8 cellular contexts compared by ENCODE assay signal in the genomic region with DNA sequence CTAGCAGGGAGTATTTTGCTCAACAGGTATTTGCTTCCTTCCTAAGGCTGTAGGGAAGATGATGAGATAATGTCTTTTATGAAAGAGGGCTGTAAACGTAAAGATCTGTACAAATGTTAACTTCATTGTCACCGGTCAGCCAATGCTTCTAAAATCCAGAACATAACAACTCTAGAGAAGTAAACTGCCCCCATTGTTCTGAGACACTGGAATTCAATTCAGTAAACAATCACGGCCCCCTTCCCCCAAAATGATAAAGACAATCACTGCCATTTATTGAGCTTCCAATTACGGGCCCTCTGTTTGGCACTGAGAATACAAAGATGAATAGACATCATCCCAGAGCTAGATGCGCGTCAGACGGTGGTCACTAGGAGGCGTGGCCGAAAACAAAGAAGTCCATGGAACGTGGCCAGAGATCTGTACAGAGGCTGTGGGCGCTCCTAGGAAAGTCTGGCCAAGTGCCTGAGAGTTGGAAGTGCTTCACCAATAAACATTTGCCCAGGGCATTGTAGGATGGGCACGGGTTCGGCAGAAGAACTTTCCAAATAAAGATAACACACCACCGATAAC. TPM values are rescaled to one million over a fixed set of nuclear protein-coding genes. Genes with fewer than 3 reads are reported as not detected.
A peak's percentile ranks its signal among the peaks of the same experiment; 100 is the strongest.
DNase-seq lines count a peak whose midpoint lies in the region; ATAC-seq and TF ChIP-seq lines count a peak whose summit lies in the region.

No MANE protein-coding gene starts in this region.

- H3K9me3 Mint-ChIP-seq in WTC11 (no peaks in the 10 kb centered on the region), mesothelial cell of epicardium (no peaks in the 10 kb centered on the region)

- H3K36me3 ChIP-seq in DOHH2 (ENCODE audit: control insufficient read depth, low read length) = peaks cover 76% of the 10 kb centered on the region

- TF ChIP-seq CTCF in DOHH2 (IDR thresholded peaks at IDR 0.05; ENCODE audit: low read depth, low read length, poor library complexity, severe bottlenecking) = peak; percentile 18
- TF ChIP-seq CTCF in HFF-Myc (IDR thresholded peaks at IDR 0.05; ENCODE audit: low read depth, low read length, missing control alignments) = no peak
- TF ChIP-seq CTCF in WTC11 (IDR thresholded peaks at IDR 0.05) = no peak
- no peak for TF ChIP-seq CTCF in epithelial cell of esophagus (IDR thresholded peaks at IDR 0.05; ENCODE audit: insufficient read depth, low read depth, low read length, missing control alignments)
- TF ChIP-seq CTCF in mesothelial cell of epicardium (IDR thresholded peaks at IDR 0.05; ENCODE audit: unreplicated experiment) = peak; percentile 38

- no peaks in the 10 kb centered on the region for H3K27me3 ChIP-seq in DOHH2 (ENCODE audit: control insufficient read depth, low read length)

- POLR2A ChIA-PET in WTC11 (lab: Charles Lee) = interaction anchor here (0.7 to 1.9 kb wide), 3 partner anchors 10 to 37 kb away, joined by 3 to 5 read pairs (median 4); no protein-coding TSS in a partner anchor

- peak overlapping the region; percentile 74 for H3K4me2 ChIP-seq in DOHH2 (ENCODE audit: low read length)

- peak; percentile 73 for DNase-seq in HFF-Myc (ENCODE audit: extremely low read depth, low read depth)
- DNase-seq in NCI-H2029 (lab: John Stamatoyannopoulos, UW) = peak; percentile 85
- peak; percentile 35 for DNase-seq in WTC11 (ENCODE audit: low spot score)
- peak; percentile 81 for DNase-seq in epithelial cell of esophagus (ENCODE audit: low read depth)
- peak in 1 of 2 experiments; percentile 75 for DNase-seq in mesothelial cell of epicardium (ENCODE audit: low spot score in 2 of 2, unreplicated experiment in 2 of 2)
- peak in 47 of 49 donors; percentile 41 to 94 (median 79) for DNase-seq in substantia nigra (lab: John Stamatoyannopoulos, UW)
- no peak for DNase-seq in NCI-H187 treated with DMSO at 0.1 percent for 48 hours (lab: John Stamatoyannopoulos, UW)

- peak overlapping the region; percentile 94 for H3K4me3 Mint-ChIP-seq in WTC11
- peak overlapping the region; percentile 90 for H3K4me3 Mint-ChIP-seq in mesothelial cell of epicardium

- H3K79me2 ChIP-seq in DOHH2 (ENCODE audit: control insufficient read depth, low read length) = peaks cover 75% of the 10 kb centered on the region

- no peaks in the 10 kb centered on the region for H3K9me2 ChIP-seq in DOHH2 (replicated peaks; ENCODE audit: control insufficient read depth, low read length)

- H3K27ac Mint-ChIP-seq in WTC11 (peak overlapping the region; percentile 100), mesothelial cell of epicardium (peak overlapping the region; percentile 99)

- H3F3A ChIP-seq in DOHH2 (ENCODE audit: control insufficient read depth, insufficient read depth) = peaks cover 2% of the 10 kb centered on the region

- H3K27me3 Mint-ChIP-seq in WTC11 (ENCODE audit: low read depth) (no peaks in the 10 kb centered on the region; the same call in 1 of the 2 replicates), mesothelial cell of epicardium (ENCODE audit: low read depth) (no peaks in the 10 kb centered on the region)

- CTCF ChIA-PET in WTC11 (lab: Charles Lee) = interaction anchor here (0.6 to 7.1 kb wide), 7 partner anchors 9 to 316 kb away, joined by 3 to 175 read pairs (median 7); no protein-coding TSS in a partner anchor

- H4K20me1 ChIP-seq in DOHH2 (ENCODE audit: control insufficient read depth, insufficient read depth, low read depth, low read length) = peaks cover 17% of the 10 kb centered on the region

- H3K4me3 ChIP-seq in DOHH2 (ENCODE audit: low read length) (peak overlapping the region; percentile 92), HFF-Myc (replicated peaks; ENCODE audit: low read depth, low read length) (peak overlapping the region; percentile 99), epithelial cell of esophagus (ENCODE audit: low read length) (peak overlapping the region; percentile 99)

- H3K27ac ChIP-seq in DOHH2 (ENCODE audit: low read depth, low read length) (peak overlapping the region; percentile 71), substantia nigra (ENCODE audit: low read depth, low read length, poor library complexity, severe bottlenecking) (peak overlapping the region; percentile 100)

- ATAC-seq in WTC11 = peak; percentile 27

- H3K36me3 Mint-ChIP-seq in WTC11 = peaks cover 42% of the 10 kb centered on the region
- peaks cover 4% of the 10 kb centered on the region for H3K36me3 Mint-ChIP-seq in mesothelial cell of epicardium

- H3K4me1 ChIP-seq in DOHH2 (ENCODE audit: control insufficient read depth, low read length) = peaks cover 33% of the 10 kb centered on the region

- H3K4me1 Mint-ChIP-seq in WTC11 = peaks cover 15% of the 10 kb centered on the region
- peaks cover 18% of the 10 kb centered on the region for H3K4me1 Mint-ChIP-seq in mesothelial cell of epicardium

- H3K9me3 ChIP-seq in DOHH2 (ENCODE audit: control insufficient read depth, insufficient read depth, low read length) = no peaks in the 10 kb centered on the region

TF ChIP-seq in WTC11, 78 proteins besides CTCF, POLR2A, EP300 and RAD21:
- TF ChIP-seq TCF7 (CRISPR knock-in tag; IDR thresholded peaks at IDR 0.05; ENCODE audit: low read depth) = no peak
- no peak for TF ChIP-seq RORB (CRISPR knock-in tag; IDR thresholded peaks at IDR 0.05)
- TF ChIP-seq ZNF121 (CRISPR knock-in tag; IDR thresholded peaks at IDR 0.05) = no peak
- TF ChIP-seq FOXK1 (CRISPR knock-in tag; IDR thresholded peaks at IDR 0.05) = no peak
- TF ChIP-seq, protein P1, sequence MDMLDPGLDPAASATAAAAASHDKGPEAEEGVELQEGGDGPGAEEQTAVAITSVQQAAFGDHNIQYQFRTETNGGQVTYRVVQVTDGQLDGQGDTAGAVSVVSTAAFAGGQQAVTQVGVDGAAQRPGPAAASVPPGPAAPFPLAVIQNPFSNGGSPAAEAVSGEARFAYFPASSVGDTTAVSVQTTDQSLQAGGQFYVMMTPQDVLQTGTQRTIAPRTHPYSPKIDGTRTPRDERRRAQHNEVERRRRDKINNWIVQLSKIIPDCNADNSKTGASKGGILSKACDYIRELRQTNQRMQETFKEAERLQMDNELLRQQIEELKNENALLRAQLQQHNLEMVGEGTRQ (CRISPR knock-in tag; IDR thresholded peaks at IDR 0.05) = no peak
- TF ChIP-seq RELA (CRISPR knock-in tag; IDR thresholded peaks at IDR 0.05; ENCODE audit: borderline replicate concordance) = no peak
- TF ChIP-seq, protein P2, sequence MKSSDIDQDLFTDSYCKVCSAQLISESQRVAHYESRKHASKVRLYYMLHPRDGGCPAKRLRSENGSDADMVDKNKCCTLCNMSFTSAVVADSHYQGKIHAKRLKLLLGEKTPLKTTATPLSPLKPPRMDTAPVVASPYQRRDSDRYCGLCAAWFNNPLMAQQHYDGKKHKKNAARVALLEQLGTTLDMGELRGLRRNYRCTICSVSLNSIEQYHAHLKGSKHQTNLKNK (CRISPR knock-in tag; IDR thresholded peaks at IDR 0.05) = no peak
- TF ChIP-seq, protein P3, sequence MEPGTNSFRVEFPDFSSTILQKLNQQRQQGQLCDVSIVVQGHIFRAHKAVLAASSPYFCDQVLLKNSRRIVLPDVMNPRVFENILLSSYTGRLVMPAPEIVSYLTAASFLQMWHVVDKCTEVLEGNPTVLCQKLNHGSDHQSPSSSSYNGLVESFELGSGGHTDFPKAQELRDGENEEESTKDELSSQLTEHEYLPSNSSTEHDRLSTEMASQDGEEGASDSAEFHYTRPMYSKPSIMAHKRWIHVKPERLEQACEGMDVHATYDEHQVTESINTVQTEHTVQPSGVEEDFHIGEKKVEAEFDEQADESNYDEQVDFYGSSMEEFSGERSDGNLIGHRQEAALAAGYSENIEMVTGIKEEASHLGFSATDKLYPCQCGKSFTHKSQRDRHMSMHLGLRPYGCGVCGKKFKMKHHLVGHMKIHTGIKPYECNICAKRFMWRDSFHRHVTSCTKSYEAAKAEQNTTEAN (CRISPR knock-in tag; IDR thresholded peaks at IDR 0.05) = no peak
- TF ChIP-seq ZNF396 (CRISPR knock-in tag; IDR thresholded peaks at IDR 0.05; ENCODE audit: borderline replicate concordance) = no peak
- TF ChIP-seq NFE2L1 (CRISPR knock-in tag; IDR thresholded peaks at IDR 0.05) = no peak
- no peak for TF ChIP-seq NR3C1 (CRISPR knock-in tag; conservative IDR thresholded peaks at IDR 0.05; ENCODE audit: low read depth)
- no peak for TF ChIP-seq ZNF263 (CRISPR knock-in tag; IDR thresholded peaks at IDR 0.05; ENCODE audit: low read depth)
- TF ChIP-seq, protein P4, sequence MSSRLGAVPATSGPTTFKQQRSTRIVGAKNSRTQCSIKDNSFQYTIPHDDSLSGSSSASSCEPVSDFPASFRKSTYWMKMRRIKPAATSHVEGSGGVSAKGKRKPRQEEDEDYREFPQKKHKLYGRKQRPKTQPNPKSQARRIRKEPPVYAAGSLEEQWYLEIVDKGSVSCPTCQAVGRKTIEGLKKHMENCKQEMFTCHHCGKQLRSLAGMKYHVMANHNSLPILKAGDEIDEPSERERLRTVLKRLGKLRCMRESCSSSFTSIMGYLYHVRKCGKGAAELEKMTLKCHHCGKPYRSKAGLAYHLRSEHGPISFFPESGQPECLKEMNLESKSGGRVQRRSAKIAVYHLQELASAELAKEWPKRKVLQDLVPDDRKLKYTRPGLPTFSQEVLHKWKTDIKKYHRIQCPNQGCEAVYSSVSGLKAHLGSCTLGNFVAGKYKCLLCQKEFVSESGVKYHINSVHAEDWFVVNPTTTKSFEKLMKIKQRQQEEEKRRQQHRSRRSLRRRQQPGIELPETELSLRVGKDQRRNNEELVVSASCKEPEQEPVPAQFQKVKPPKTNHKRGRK (CRISPR knock-in tag; IDR thresholded peaks at IDR 0.05; ENCODE audit: borderline replicate concordance) = no peak
- TF ChIP-seq, protein P5, sequence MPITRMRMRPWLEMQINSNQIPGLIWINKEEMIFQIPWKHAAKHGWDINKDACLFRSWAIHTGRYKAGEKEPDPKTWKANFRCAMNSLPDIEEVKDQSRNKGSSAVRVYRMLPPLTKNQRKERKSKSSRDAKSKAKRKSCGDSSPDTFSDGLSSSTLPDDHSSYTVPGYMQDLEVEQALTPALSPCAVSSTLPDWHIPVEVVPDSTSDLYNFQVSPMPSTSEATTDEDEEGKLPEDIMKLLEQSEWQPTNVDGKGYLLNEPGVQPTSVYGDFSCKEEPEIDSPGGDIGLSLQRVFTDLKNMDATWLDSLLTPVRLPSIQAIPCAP (CRISPR knock-in tag; IDR thresholded peaks at IDR 0.05) = no peak

RNA-seq across cellular contexts. Expression of a gene that starts 0.6 kb away (rescaled TPM):
- total RNA-seq in WTC11 (2021) (175 to 192 TPM (median 190 TPM) in 3 replicates), mesothelial cell of epicardium (139 to 154 TPM (median 148 TPM) in 3 replicates)

RNA-seq across cellular contexts. Expression of a gene that starts 0.9 kb away (rescaled TPM):
- total RNA-seq in WTC11 (2021) = 72.3 to 96.3 TPM (median 73.2 TPM) in 3 replicates
- total RNA-seq in mesothelial cell of epicardium = 19.5 to 20.9 TPM (median 20.3 TPM) in 3 replicates

RNA-seq across cellular contexts. Expression of a gene that starts 25.0 kb away (rescaled TPM):
- total RNA-seq in WTC11 (2021) (105 to 108 TPM (median 105 TPM) in 3 replicates), mesothelial cell of epicardium (108 to 115 TPM (median 108 TPM) in 3 replicates)

RNA-seq across cellular contexts. Expression of a gene that starts 36.3 kb away (rescaled TPM):
- total RNA-seq in WTC11 (2021) (416 to 423 TPM (median 422 TPM) in 3 replicates), mesothelial cell of epicardium (317 to 337 TPM (median 324 TPM) in 3 replicates)

RNA-seq across cellular contexts. Expression of a gene that starts 39.4 kb away (rescaled TPM):
- total RNA-seq in WTC11 (2021) = 4.9 to 5.9 TPM (median 5.2 TPM) in 3 replicates
- total RNA-seq in mesothelial cell of epicardium = 401 to 436 TPM (median 428 TPM) in 3 replicates

Comparison
In these comparisons a context has a peak if more than half of its experiments do, and no peak if none do; other contexts are left out.
1. CTCF ChIP-seq: peak in DOHH2 (single experiment) and mesothelial cell of epicardium (single experiment); none in HFF-Myc (single experiment), WTC11 (single experiment) and epithelial cell of esophagus (single experiment).
2. Peak in every context shown above with its lines, with median percentiles within 50 percentile points of each other: H3K4me3 ChIP-seq.